18 cellular contexts compared by ENCODE assay signal in genomic region chr5:90565491-90565890, GRCh38. TPM values are rescaled to one million over a fixed set of nuclear protein-coding genes. Genes with fewer than 3 reads are reported as not detected.
DNase-seq lines count a peak whose midpoint lies in the region; ATAC-seq, FAIRE-seq and TF ChIP-seq lines count a peak whose summit lies in the region.
"Had no signal": no experiment of that assay in that cellular context is flagged by ENCODE, and none has a peak within 500 bp of the region (broad histone marks: within the 10 kb centered on the region; RNA-seq: fewer than 3 reads in every experiment).

No MANE protein-coding gene starts in this region.

- H3K4me3 ChIP-seq in A549 (no peak overlapping the region), WERI-Rb-1 (ENCODE audit: low read depth, low read length) (no peak overlapping the region)
- H3K4me3 ChIP-seq: BLaER1, HAP-1 had no signal

- 42% methylated on average over 3 of the region's 3 CpGs for WGBS in A549 (ENCODE audit: missing lambda C conversion rate)

- no peak for TF ChIP-seq RAD21 in A549 (conservative IDR thresholded peaks at IDR 0.05 in 1 of 2, IDR thresholded peaks at IDR 0.05 in 1 of 2)

- peaks cover 46% of the 10 kb centered on the region for H3K36me3 Mint-ChIP-seq in brain
- H3K36me3 Mint-ChIP-seq: CD4-positive, CD25-positive, alpha-beta regulatory T cell; CD8-positive, alpha-beta T cell had no signal

- peaks cover 43% of the 10 kb centered on the region for H3K4me1 Mint-ChIP-seq in brain
- H3K4me1 Mint-ChIP-seq: B cell; CD4-positive, CD25-positive, alpha-beta regulatory T cell had no signal

- no peak for ATAC-seq in A549
- ATAC-seq in HG03442 (IDR thresholded peaks at IDR 0.05; ENCODE audit: unreplicated experiment), result no peak
- ATAC-seq: CD8-positive, alpha-beta T cell had no signal

- no peak for TF ChIP-seq POLR2A in A549 (IDR thresholded peaks at IDR 0.05; ENCODE audit: low read length)

- no peak overlapping the region for H3K4me2 ChIP-seq in A549
- H3K4me2 ChIP-seq: BLaER1 had no signal

- H3K9me3 ChIP-seq in A549, result no peaks in the 10 kb centered on the region
- no peaks in the 10 kb centered on the region for H3K9me3 ChIP-seq in WERI-Rb-1 (ENCODE audit: severe bottlenecking)
- H3K9me3 ChIP-seq: BLaER1, HAP-1 had no signal

- H3K27me3 Mint-ChIP-seq in brain, result peaks cover 3% of the 10 kb centered on the region

- peaks cover 16 to 50% (median 44%) of the 10 kb centered on the region in 5 experiments for H3K9me3 Mint-ChIP-seq in brain

- H3K27ac ChIP-seq in A549 (no peak overlapping the region), WERI-Rb-1 (0 out of 2 replicates have a peak overlapping the region, but pooled peaks have one; percentile 4)
- H3K27ac ChIP-seq: BLaER1, C4-2B had no signal

- H3K36me3 ChIP-seq in WERI-Rb-1, result peaks cover 6% of the 10 kb centered on the region
- H3K36me3 ChIP-seq: BLaER1, HAP-1 had no signal

- peak overlapping the region in 1 of 5 experiments; percentile 16 for H3K4me3 Mint-ChIP-seq in brain
- H3K4me3 Mint-ChIP-seq: B cell; CD4-positive, CD25-positive, alpha-beta regulatory T cell; CD8-positive, alpha-beta T cell had no signal

- H3K27ac Mint-ChIP-seq in brain, result peak overlapping the region in 3 of 5 experiments; percentile 15 to 69 (median 39)
- H3K27ac Mint-ChIP-seq: B cell; CD4-positive, CD25-positive, alpha-beta regulatory T cell; CD8-positive, alpha-beta T cell had no signal

- POLR2A ChIA-PET in A549 (lab: Yijun Ruan, JAX), result no interaction called here

- no peak for TF ChIP-seq EP300 in A549 (IDR thresholded peaks at IDR 0.05)

- H3K27me3 ChIP-seq in WERI-Rb-1 (ENCODE audit: insufficient read depth, low read depth, severe bottlenecking), result no peaks in the 10 kb centered on the region
- H3K27me3 ChIP-seq: BLaER1 had no signal

- TF ChIP-seq CTCF in A549 (IDR thresholded peaks at IDR 0.05), result no peak
- no peak for TF ChIP-seq CTCF in D721Med (IDR thresholded peaks at IDR 0.05; ENCODE audit: insufficient read depth, missing control alignments)
- no peak for TF ChIP-seq CTCF in WERI-Rb-1 (IDR thresholded peaks at IDR 0.05; ENCODE audit: low read depth, low read length)
- no peak for TF ChIP-seq CTCF in brain (conservative IDR thresholded peaks at IDR 0.05)

- CTCF ChIA-PET in A549 (lab: Yijun Ruan, JAX), result no interaction called here

- FAIRE-seq in A549 (lab: Jason Lieb, UNC), result no peak
- peak; percentile 84 for FAIRE-seq in D721Med (lab: Jason Lieb, UNC)
- FAIRE-seq: G401.6, GM12892, H54 had no signal

- DNase-seq in A549 (ENCODE audit: low read depth in 1 of 2, low spot score in 1 of 2) (no peak), D721Med (ENCODE audit: insufficient read length, low spot score) (no peak), WERI-Rb-1 (no peak), NCI-H345 treated with DMSO at 0.1 percent for 48 hours (lab: John Stamatoyannopoulos, UW; ENCODE audit: unreplicated experiment) (no peak)
- DNase-seq: CD4-positive, CD25-positive, alpha-beta regulatory T cell; CD8-positive, alpha-beta T cell; DMS53; DND-41; GOT3 had no signal

- H3K4me1 ChIP-seq in A549, result no peaks in the 10 kb centered on the region
- H3K4me1 ChIP-seq: BLaER1 had no signal

TF ChIP-seq in A549, 52 proteins besides CTCF, POLR2A, EP300 and RAD21:
- peak; percentile 41 for TF ChIP-seq MAFK (IDR thresholded peaks at IDR 0.05; ENCODE audit: partially characterized antibody)
- TF ChIP-seq BHLHE40 (IDR thresholded peaks at IDR 0.05; ENCODE audit: low read depth, low read length), result no peak

RNA-seq across cellular contexts. Expression of gene ADGRV1, which starts 6.9 kb away (rescaled TPM):
- polyA plus RNA-seq in A549 (2011; rRNA removed), result 3.7 and 4.0 TPM in 2 replicates
- polyA plus RNA-seq in A549 (2012; cell fraction: cytosol; rRNA removed), result 0.62 and 0.63 TPM in 2 replicates
- polyA plus RNA-seq in A549 (2012; cell fraction: nucleus; rRNA removed), result 0.40 and 1.1 TPM in 2 replicates
- polyA plus RNA-seq in A549 (2017; fragmentation: RNase III; extraction: RNeasy Plus Mini Kit Qiagen cat#74134 plus additional on column Dnase treatment), result 0.17 to 0.70 TPM (median 0.65 TPM) in 3 replicates
- polyA minus RNA-seq in A549 (2011; rRNA and poly(A)+ RNA removed), result 2.6 and 2.9 TPM in 2 replicates
- 7.8 TPM for polyA plus RNA-seq in brain (ENCODE audit: insufficient read depth, low read depth, low replicate concordance)

RNA-seq across cellular contexts. Expression of gene LYSMD3, which starts 36.1 kb away (rescaled TPM):
- polyA plus RNA-seq in A549 (2011; rRNA removed) (17.1 and 24.1 TPM in 2 replicates), A549 (2017; fragmentation: RNase III; extraction: RNeasy Plus Mini Kit Qiagen cat#74134 plus additional on column Dnase treatment) (9.5 to 11.1 TPM (median 10.6 TPM) in 3 replicates), brain (ENCODE audit: insufficient read depth, low read depth, low replicate concordance) (2.6 TPM)
- polyA plus RNA-seq in A549 (2012; cell fraction: cytosol; rRNA removed), result 2.7 and 2.8 TPM in 2 replicates
- polyA plus RNA-seq in A549 (2012; cell fraction: nucleus; rRNA removed), result 1.2 and 1.3 TPM in 2 replicates
- polyA minus RNA-seq in A549 (2011; rRNA and poly(A)+ RNA removed), result 6.1 and 7.1 TPM in 2 replicates
